ENCODE assay signal across 23 cellular contexts in genomic region chr2:98167916-98168315, GRCh38.
DNase-seq lines count a peak whose midpoint lies in the region; ATAC-seq, FAIRE-seq and TF ChIP-seq lines count a peak whose summit lies in the region.
"Had no signal": no experiment of that assay in that cellular context is flagged by ENCODE, and none has a peak within 500 bp of the region (broad histone marks: within the 10 kb centered on the region; RNA-seq: fewer than 3 reads in every experiment).

No MANE protein-coding gene starts in this region.

- H3K4me3 ChIP-seq in A549 = no peak overlapping the region
- H3K4me3 ChIP-seq in astrocyte (ENCODE audit: insufficient read depth, low read depth, low read length) = no peak overlapping the region
- no peak overlapping the region for H3K4me3 ChIP-seq in neural cell (ENCODE audit: low read length)
- H3K4me3 ChIP-seq: BLaER1 had no signal

- DNase-seq in A549 (ENCODE audit: low read depth in 1 of 2, low spot score in 1 of 2) (no peak), astrocyte (ENCODE audit: low read depth) (no peak), sciatic nerve (ENCODE audit: low spot score) (no peak), DMS53 (lab: John Stamatoyannopoulos, UW) (no peak)
- DNase-seq: ACHN; BE2C; C1 segment of cervical spinal cord; CD4-positive, alpha-beta memory T cell; CD4-positive, CD25-positive, alpha-beta regulatory T cell; CD8-positive, alpha-beta memory T cell; COR-L47; DMS 273 treated with DMSO at 0.1 percent for 48 hours; DMS153; DMS79 treated with DMSO at 0.1 percent for 48 hours; GF-D8 had no signal

- no peaks in the 10 kb centered on the region for H3K36me3 Mint-ChIP-seq in astrocyte (ENCODE audit: low read depth, unreplicated experiment)
- H3K36me3 Mint-ChIP-seq: CD14-positive monocyte; CD4-positive, alpha-beta memory T cell; CD4-positive, CD25-positive, alpha-beta regulatory T cell; CD8-positive, alpha-beta memory T cell had no signal

- H3K27me3 ChIP-seq in astrocyte (ENCODE audit: insufficient read depth, low read length) (no peaks in the 10 kb centered on the region), neural cell (ENCODE audit: insufficient read depth, low read depth, low read length) (no peaks in the 10 kb centered on the region)
- H3K27me3 ChIP-seq: BE2C, BLaER1 had no signal

- TF ChIP-seq RAD21 in A549 (conservative IDR thresholded peaks at IDR 0.05 in 1 of 2, IDR thresholded peaks at IDR 0.05 in 1 of 2) (no peak), neural cell (conservative IDR thresholded peaks at IDR 0.05) (no peak)

- H3K79me2 ChIP-seq in astrocyte (ENCODE audit: insufficient read depth, low read length) = no peaks in the 10 kb centered on the region
- no peaks in the 10 kb centered on the region for H3K79me2 ChIP-seq in neural cell (replicated peaks; ENCODE audit: insufficient read depth, low read length)

- no peaks in the 10 kb centered on the region for H3K9me2 ChIP-seq in neural cell (ENCODE audit: insufficient read depth, low read length)

- FAIRE-seq in A549 (lab: Jason Lieb, UNC) (peak; percentile 13), astrocyte (lab: Jason Lieb, UNC) (peak; percentile 83)
- FAIRE-seq: G401.6, GM12891, GM19239 had no signal

- no peaks in the 10 kb centered on the region for H4K20me1 ChIP-seq in astrocyte (ENCODE audit: insufficient read depth, low read length)
- H4K20me1 ChIP-seq in neural cell (ENCODE audit: insufficient read depth) = no peaks in the 10 kb centered on the region
- H4K20me1 ChIP-seq: BLaER1 had no signal

- intact Hi-C loops in sciatic nerve (cut with DNase I) = no loop called here

- WGBS in A549 (ENCODE audit: missing lambda C conversion rate) = 21% methylated on average over 2 of the region's 2 CpGs

- H3K4me2 ChIP-seq in A549 (no peak overlapping the region), astrocyte (ENCODE audit: low read length) (no peak overlapping the region), neural cell (ENCODE audit: low read length) (no peak overlapping the region)
- H3K4me2 ChIP-seq: BLaER1 had no signal

- H3K4me1 Mint-ChIP-seq in astrocyte (ENCODE audit: low read depth, unreplicated experiment) = no peaks in the 10 kb centered on the region
- H3K4me1 Mint-ChIP-seq: CD4-positive, alpha-beta memory T cell; CD4-positive, CD25-positive, alpha-beta regulatory T cell; CD8-positive, alpha-beta memory T cell had no signal

- H3K27ac ChIP-seq in A549 = no peak overlapping the region
- no peak overlapping the region for H3K27ac ChIP-seq in astrocyte (ENCODE audit: low read depth, low read length)
- H3K27ac ChIP-seq in neural cell (ENCODE audit: low read length) = peak overlapping the region; percentile 79
- H3K27ac ChIP-seq: 22Rv1, BLaER1 had no signal

- no peak overlapping the region for H3K9ac ChIP-seq in astrocyte (ENCODE audit: low read length)
- no peak overlapping the region for H3K9ac ChIP-seq in neural cell (ENCODE audit: low read length)
- H3K9ac ChIP-seq: BLaER1 had no signal

- H3K9me3 Mint-ChIP-seq in astrocyte (ENCODE audit: unreplicated experiment) = peaks cover 6% of the 10 kb centered on the region

- TF ChIP-seq EP300 in A549 (IDR thresholded peaks at IDR 0.05) = no peak
- peak; percentile 97 for TF ChIP-seq EP300 in neural cell (conservative IDR thresholded peaks at IDR 0.05; ENCODE audit: poor library complexity, severe bottlenecking)

- TF ChIP-seq CTCF in A549 (IDR thresholded peaks at IDR 0.05) (no peak), astrocyte (IDR thresholded peaks at IDR 0.05; ENCODE audit: insufficient read depth, low read depth, low read length) (no peak), neural cell (IDR thresholded peaks at IDR 0.05; ENCODE audit: poor library complexity, severe bottlenecking) (no peak)

- H3K9me3 ChIP-seq in A549 (no peaks in the 10 kb centered on the region), astrocyte (ENCODE audit: insufficient read depth, low read depth, low read length) (no peaks in the 10 kb centered on the region), neural cell (ENCODE audit: low read length) (no peaks in the 10 kb centered on the region)
- H3K9me3 ChIP-seq: BE2C, BLaER1 had no signal

- H2AFZ ChIP-seq in astrocyte (ENCODE audit: low read depth, low read length) = no peak overlapping the region
- H2AFZ ChIP-seq in neural cell (ENCODE audit: low read depth, low read length) = no peak overlapping the region

- POLR2A ChIA-PET in A549 (lab: Yijun Ruan, JAX) = no interaction called here

- no peak for TF ChIP-seq POLR2A in A549 (IDR thresholded peaks at IDR 0.05; ENCODE audit: low read length)

- no peak overlapping the region for H3K4me3 Mint-ChIP-seq in astrocyte (ENCODE audit: unreplicated experiment)
- H3K4me3 Mint-ChIP-seq: CD14-positive monocyte; CD4-positive, alpha-beta memory T cell; CD4-positive, CD25-positive, alpha-beta regulatory T cell; CD8-positive, alpha-beta memory T cell had no signal

- no peak overlapping the region for H3K27ac Mint-ChIP-seq in astrocyte (ENCODE audit: unreplicated experiment)
- H3K27ac Mint-ChIP-seq: CD14-positive monocyte; CD4-positive, alpha-beta memory T cell; CD4-positive, CD25-positive, alpha-beta regulatory T cell; CD8-positive, alpha-beta memory T cell had no signal

- ATAC-seq in A549 = no peak
- no peak for ATAC-seq in GM21717 (IDR thresholded peaks at IDR 0.05; ENCODE audit: unreplicated experiment)
- ATAC-seq in sciatic nerve = no peak

- peaks cover 41% of the 10 kb centered on the region for H3K27me3 Mint-ChIP-seq in astrocyte (ENCODE audit: low read depth, unreplicated experiment)

- H3K36me3 ChIP-seq in astrocyte (ENCODE audit: insufficient read depth, low read length) = no peaks in the 10 kb centered on the region
- H3K36me3 ChIP-seq in neural cell (ENCODE audit: insufficient read depth, low read length) = no peaks in the 10 kb centered on the region
- H3K36me3 ChIP-seq: BE2C, BLaER1 had no signal

- H3F3A ChIP-seq in neural cell (ENCODE audit: insufficient read depth, low read length, poor library complexity, severe bottlenecking) = no peaks in the 10 kb centered on the region

- H3K4me1 ChIP-seq in A549 (no peaks in the 10 kb centered on the region), astrocyte (ENCODE audit: insufficient read depth, low read length) (peaks cover 4% of the 10 kb centered on the region)
- H3K4me1 ChIP-seq: BE2C, BLaER1 had no signal

- CTCF ChIA-PET in A549 (lab: Yijun Ruan, JAX) = interaction anchor here (1.1 kb wide), 1 partner anchor 361 kb away, joined by 3 read pairs; no protein-coding TSS in a partner anchor

TF ChIP-seq in A549, 52 proteins besides CTCF, POLR2A, EP300 and RAD21 (continues in another document):
- TF ChIP-seq KDM1A (IDR thresholded peaks at IDR 0.05; ENCODE audit: low read depth) = no peak
- TF ChIP-seq ELK1 (IDR thresholded peaks at IDR 0.05; ENCODE audit: low read depth, low read length) = no peak
- TF ChIP-seq FOSL2 (IDR thresholded peaks at IDR 0.05) = no peak
- TF ChIP-seq FOSL2 (CRISPR knock-in tag; IDR thresholded peaks at IDR 0.05) = no peak
- no peak for TF ChIP-seq HES2 (IDR thresholded peaks at IDR 0.05)
- no peak for TF ChIP-seq EHF (CRISPR knock-in tag; IDR thresholded peaks at IDR 0.05)
- TF ChIP-seq FOSB (CRISPR knock-in tag; IDR thresholded peaks at IDR 0.05) = no peak
- no peak for TF ChIP-seq POLR2AphosphoS2 (conservative IDR thresholded peaks at IDR 0.05; ENCODE audit: low read length)

TF ChIP-seq in neural cell, 6 proteins besides CTCF, POLR2A, EP300 and RAD21:
- TF ChIP-seq POLR2AphosphoS5 (IDR thresholded peaks at IDR 0.05) (peak; percentile 75), REST (IDR thresholded peaks at IDR 0.05; ENCODE audit: borderline replicate concordance) (no peak), SMC3 (conservative IDR thresholded peaks at IDR 0.05; ENCODE audit: poor library complexity) (no peak), TAF1 (IDR thresholded peaks at IDR 0.05; ENCODE audit: low read depth) (no peak)
